Comparison of ENCODE assay signal across 24 cellular contexts in the genomic region with DNA sequence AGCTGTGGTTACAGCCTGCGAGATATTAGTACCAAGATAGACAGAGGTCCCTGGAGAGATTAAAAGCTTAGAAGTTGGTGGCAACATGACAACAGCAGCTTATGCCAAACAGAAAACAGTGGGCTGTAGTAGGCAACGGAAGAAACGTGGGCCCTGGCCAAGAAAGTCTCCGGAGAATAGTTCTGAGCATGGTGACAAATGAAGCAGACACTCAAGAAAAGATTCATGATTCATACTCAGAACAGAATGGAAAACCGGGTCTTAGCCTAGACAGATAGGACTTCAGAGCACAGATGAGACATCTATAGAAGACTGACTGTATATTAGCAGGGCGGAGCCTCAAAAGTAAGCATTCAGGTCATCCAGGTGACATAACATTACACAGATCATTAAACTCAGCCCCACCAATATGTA.
A peak's percentile ranks its signal among the peaks of the same experiment; 100 is the strongest.
DNase-seq lines count a peak whose midpoint lies in the region; ATAC-seq, FAIRE-seq and TF ChIP-seq lines count a peak whose summit lies in the region.
"Had no signal": no experiment of that assay in that cellular context is flagged by ENCODE, and none has a peak within 500 bp of the region (broad histone marks: within the 10 kb centered on the region; RNA-seq: fewer than 3 reads in every experiment).

No MANE protein-coding gene starts in this region.

- H3K4me3 Mint-ChIP-seq in type B pancreatic cell: no peak overlapping the region
- H3K4me3 Mint-ChIP-seq: naive thymus-derived CD8-positive, alpha-beta T cell; T-helper 17 cell had no signal

- FAIRE-seq in small intestine (lab: Jason Lieb, UNC): no peak
- FAIRE-seq: endometrium had no signal

- no peak overlapping the region for H3K27ac ChIP-seq in small intestine (ENCODE audit: low read depth in 1 of 2, low read length in 1 of 2)
- H3K27ac ChIP-seq: C4-2B, colonic mucosa, parathyroid adenoma, upper lobe of right lung had no signal

- H3K4me3 ChIP-seq in epithelial cell of esophagus (ENCODE audit: low read length) (no peak overlapping the region), small intestine (ENCODE audit: low read depth in 1 of 2, low read length in 2 of 2) (no peak overlapping the region)
- H3K4me3 ChIP-seq: colonic mucosa, lung, upper lobe of right lung had no signal

- H3K9me3 ChIP-seq in small intestine (ENCODE audit: control insufficient read depth, low read depth): no peaks in the 10 kb centered on the region
- H3K9me3 ChIP-seq: colonic mucosa, upper lobe of right lung had no signal

- peaks cover 4% of the 10 kb centered on the region for H3K9me3 Mint-ChIP-seq in type B pancreatic cell
- H3K9me3 Mint-ChIP-seq: naive thymus-derived CD8-positive, alpha-beta T cell had no signal

- WGBS in small intestine, 3 donors: 60 to 64% (median 62%) methylated on average over 6 of the region's 6 CpGs

- ATAC-seq in HG02759 (IDR thresholded peaks at IDR 0.05; ENCODE audit: unreplicated experiment): no peak
- ATAC-seq: naive thymus-derived CD8-positive, alpha-beta T cell; T-helper 17 cell; upper lobe of right lung had no signal

- H3K27ac Mint-ChIP-seq in type B pancreatic cell: peak overlapping the region; percentile 0
- H3K27ac Mint-ChIP-seq: naive thymus-derived CD8-positive, alpha-beta T cell; T-helper 17 cell had no signal

- no peaks in the 10 kb centered on the region for H3K36me3 ChIP-seq in small intestine (ENCODE audit: control insufficient read depth in 2 of 2, insufficient read depth in 2 of 2, low read length in 2 of 2)
- H3K36me3 ChIP-seq: colonic mucosa, upper lobe of right lung had no signal

- no peaks in the 10 kb centered on the region for H3K4me1 ChIP-seq in small intestine (ENCODE audit: control insufficient read depth in 2 of 2, insufficient read depth in 1 of 2, low read depth in 1 of 2, low read length in 1 of 2)
- H3K4me1 ChIP-seq: colonic mucosa, parathyroid adenoma, upper lobe of right lung had no signal

- H3K27me3 ChIP-seq in small intestine (ENCODE audit: control insufficient read depth in 2 of 2, insufficient read depth in 2 of 2, low read length in 2 of 2): no peaks in the 10 kb centered on the region
- H3K27me3 ChIP-seq: colonic mucosa, upper lobe of right lung had no signal

- TF ChIP-seq CTCF in epithelial cell of esophagus (IDR thresholded peaks at IDR 0.05; ENCODE audit: insufficient read depth, low read depth, low read length, missing control alignments) (no peak), type B pancreatic cell (conservative IDR thresholded peaks at IDR 0.05) (no peak)

- no peaks in the 10 kb centered on the region for H3K27me3 Mint-ChIP-seq in type B pancreatic cell

- H3K36me3 Mint-ChIP-seq in type B pancreatic cell: no peaks in the 10 kb centered on the region
- H3K36me3 Mint-ChIP-seq: naive thymus-derived CD8-positive, alpha-beta T cell had no signal

- DNase-seq in NCI-H1436 (lab: John Stamatoyannopoulos, UW) (peak; percentile 6), NCI-H1436 treated with DMSO at 0.1 percent for 48 hours (lab: John Stamatoyannopoulos, UW) (no peak), NCI-H748 (lab: John Stamatoyannopoulos, UW; ENCODE audit: unreplicated experiment) (peak; percentile 65), epithelial cell of esophagus (ENCODE audit: low read depth) (peak; percentile 24), type B pancreatic cell (ENCODE audit: extremely low spot score, unreplicated experiment) (no peak), putamen (ENCODE audit: low spot score) (no peak), small intestine (no peak)
- DNase-seq: 8988T; activated CD4-positive, CD25-positive, alpha-beta regulatory T cell; activated naive CD4-positive, alpha-beta T cell treated with anti-CD3 and anti-CD28 coated beads, Interleukin-2, amount 50 U/mL, for 16 hours; activated T-cell treated with anti-CD3 and anti-CD28 coated beads, Interleukin-2, amount 50 U/mL, for 48 hours; colonic mucosa; KBM-7; naive thymus-derived CD8-positive, alpha-beta T cell; NCI-H2081; NCI-H524; stimulated activated CD4-positive, alpha-beta T cell treated with anti-CD3 and anti-CD28 coated beads, Interleukin-2, amount 100 ng/mL, for 48 hours; T-helper 17 cell; upper lobe of right lung had no signal

- peaks cover 6% of the 10 kb centered on the region for H3K4me1 Mint-ChIP-seq in type B pancreatic cell (ENCODE audit: unreplicated experiment)
- H3K4me1 Mint-ChIP-seq: T-helper 17 cell had no signal

Comparison
In these comparisons a context has a peak if more than half of its experiments do, and no peak if none do; other contexts are left out.
1. DNase-seq: peak in NCI-H1436 (single experiment), NCI-H748 (single experiment) and epithelial cell of esophagus (single experiment); none in NCI-H1436 treated with DMSO at 0.1 percent for 48 hours (single experiment), type B pancreatic cell (single experiment), putamen (single experiment) and small intestine (single experiment).